31 cellular contexts compared by ENCODE assay signal in genomic region chr6:120786256-120786655, GRCh38.
"Had no signal": no experiment of that assay in that cellular context is flagged by ENCODE, and none has a peak within 500 bp of the region (broad histone marks: within the 10 kb centered on the region; RNA-seq: fewer than 3 reads in every experiment).

No MANE protein-coding gene starts in this region.

- H3K4me1 Mint-ChIP-seq: activated B cell treated with CpG ODN at 0.5 μM for 24 hours; activated T-helper 17 cell treated with anti-CD3 and anti-CD28 coated beads, Interleukin-2, amount 50 U/mL, for 72 hours; T-helper 17 cell had no signal

- DNase-seq: activated B cell treated with CpG ODN at 0.5 μM for 24 hours; activated CD4-positive, alpha-beta T cell treated with anti-CD3 and anti-CD28 coated beads for 48 hours; activated CD4-positive, alpha-beta T cell treated with anti-CD3 and anti-CD28 coated beads, Interleukin-2, amount 50 U/mL, for 1 hour; activated CD4-positive, alpha-beta T cell treated with anti-CD3 and anti-CD28 coated beads, Interleukin-2, amount 50 U/mL, for 48 hours; activated CD8-positive, alpha-beta memory T cell treated with anti-CD3 and anti-CD28 coated beads for 24 hours; activated CD8-positive, alpha-beta T cell treated with anti-CD3 and anti-CD28 coated beads for 36 hours; activated effector memory CD4-positive, alpha-beta T cell treated with Interleukin-2 at 50 U/mL for 16 hours; activated gamma-delta T cell treated with Interleukin-2 at 50 U/mL for 16 hours; activated naive CD4-positive, alpha-beta T cell treated with anti-CD3 and anti-CD28 coated beads, Interleukin-2, amount 50 U/mL, for 16 hours; activated naive CD4-positive, alpha-beta T cell treated with Interleukin-2 at 50 U/mL for 16 hours; activated T-cell treated with anti-CD3 and anti-CD28 coated beads, Interleukin-2, amount 50 U/mL, for 4 hours; body of pancreas; central memory CD4-positive, alpha-beta T cell; cerebellar nuclear complex; colonic mucosa; effector CD8-positive, alpha-beta T cell; esophagus squamous epithelium; foreskin melanocyte; T-helper 1 cell; T-helper 17 cell; T1000; WERI-Rb-1 had no signal

- H3K27ac ChIP-seq: body of pancreas, cardiac muscle cell, colonic mucosa, epithelial cell of prostate, esophagus squamous epithelium, gastroesophageal sphincter, WERI-Rb-1 had no signal

- H3K27me3 Mint-ChIP-seq: activated B cell treated with CpG ODN at 0.5 μM for 24 hours; activated CD8-positive, alpha-beta T cell treated with anti-CD3 and anti-CD28 coated beads for 36 hours; activated naive CD8-positive, alpha-beta T cell; activated T-helper 17 cell treated with anti-CD3 and anti-CD28 coated beads, Interleukin-2, amount 50 U/mL, for 72 hours; T-helper 17 cell had no signal

- H3K9me3 ChIP-seq: body of pancreas, colonic mucosa, esophagus squamous epithelium had no signal

- ATAC-seq: activated CD4-positive, CD25-positive, alpha-beta regulatory T cell treated with anti-CD3 and anti-CD28 coated beads, Interleukin-2, amount 50 U/mL, for 24 hours; activated CD8-positive, alpha-beta T cell treated with anti-CD3 and anti-CD28 coated beads for 36 hours; activated T-cell treated with anti-CD3 and anti-CD28 coated beads, Interleukin-2, amount 50 U/mL, for 4 hours; activated T-helper 17 cell treated with anti-CD3 and anti-CD28 coated beads, Interleukin-2, amount 50 U/mL, for 72 hours; body of pancreas; gastroesophageal sphincter; T-helper 17 cell had no signal

- FAIRE-seq: endometrium, endothelial cell of umbilical vein had no signal

- H3K4me3 ChIP-seq: body of pancreas, cardiac muscle cell, colonic mucosa, esophagus squamous epithelium, gastroesophageal sphincter had no signal

- H3K4me1 ChIP-seq: body of pancreas, colonic mucosa, esophagus squamous epithelium, gastroesophageal sphincter had no signal

- H3K27me3 ChIP-seq: body of pancreas, cardiac muscle cell, colonic mucosa, esophagus squamous epithelium, gastroesophageal sphincter had no signal

- H3K27ac Mint-ChIP-seq: activated B cell treated with CpG ODN at 0.5 μM for 24 hours; activated CD8-positive, alpha-beta T cell treated with anti-CD3 and anti-CD28 coated beads for 36 hours; activated naive CD8-positive, alpha-beta T cell; activated T-helper 17 cell treated with anti-CD3 and anti-CD28 coated beads, Interleukin-2, amount 50 U/mL, for 72 hours; T-helper 17 cell; T-helper 2 cell treated with Interferon-gamma antibody and Interleukin-4, amounts not matched to agents 5 μg/mL and 100 μg/mL, for 36 hours had no signal

- H3K9me3 Mint-ChIP-seq: activated CD8-positive, alpha-beta T cell treated with anti-CD3 and anti-CD28 coated beads for 36 hours; activated T-cell treated with anti-CD3 and anti-CD28 coated beads, Interleukin-2, amount 50 U/mL, for 4 hours; activated T-helper 17 cell treated with anti-CD3 and anti-CD28 coated beads, Interleukin-2, amount 50 U/mL, for 72 hours; T-helper 2 cell treated with Interferon-gamma antibody and Interleukin-4, amounts not matched to agents 5 μg/mL and 100 μg/mL, for 36 hours had no signal

- H3K36me3 ChIP-seq: cardiac muscle cell, colonic mucosa, esophagus squamous epithelium, gastroesophageal sphincter, WERI-Rb-1 had no signal

- H3K36me3 Mint-ChIP-seq: activated naive CD8-positive, alpha-beta T cell had no signal

- H3K4me3 Mint-ChIP-seq: activated B cell treated with CpG ODN at 0.5 μM for 24 hours; activated CD8-positive, alpha-beta T cell treated with anti-CD3 and anti-CD28 coated beads for 36 hours; activated naive CD8-positive, alpha-beta T cell; activated T-cell treated with anti-CD3 and anti-CD28 coated beads, Interleukin-2, amount 50 U/mL, for 4 hours; activated T-helper 17 cell treated with anti-CD3 and anti-CD28 coated beads, Interleukin-2, amount 50 U/mL, for 72 hours; T-helper 17 cell; T-helper 2 cell treated with Interferon-gamma antibody and Interleukin-4, amounts not matched to agents 5 μg/mL and 100 μg/mL, for 36 hours had no signal
